ENCODE assay signal across 8 cellular contexts in the genomic region with DNA sequence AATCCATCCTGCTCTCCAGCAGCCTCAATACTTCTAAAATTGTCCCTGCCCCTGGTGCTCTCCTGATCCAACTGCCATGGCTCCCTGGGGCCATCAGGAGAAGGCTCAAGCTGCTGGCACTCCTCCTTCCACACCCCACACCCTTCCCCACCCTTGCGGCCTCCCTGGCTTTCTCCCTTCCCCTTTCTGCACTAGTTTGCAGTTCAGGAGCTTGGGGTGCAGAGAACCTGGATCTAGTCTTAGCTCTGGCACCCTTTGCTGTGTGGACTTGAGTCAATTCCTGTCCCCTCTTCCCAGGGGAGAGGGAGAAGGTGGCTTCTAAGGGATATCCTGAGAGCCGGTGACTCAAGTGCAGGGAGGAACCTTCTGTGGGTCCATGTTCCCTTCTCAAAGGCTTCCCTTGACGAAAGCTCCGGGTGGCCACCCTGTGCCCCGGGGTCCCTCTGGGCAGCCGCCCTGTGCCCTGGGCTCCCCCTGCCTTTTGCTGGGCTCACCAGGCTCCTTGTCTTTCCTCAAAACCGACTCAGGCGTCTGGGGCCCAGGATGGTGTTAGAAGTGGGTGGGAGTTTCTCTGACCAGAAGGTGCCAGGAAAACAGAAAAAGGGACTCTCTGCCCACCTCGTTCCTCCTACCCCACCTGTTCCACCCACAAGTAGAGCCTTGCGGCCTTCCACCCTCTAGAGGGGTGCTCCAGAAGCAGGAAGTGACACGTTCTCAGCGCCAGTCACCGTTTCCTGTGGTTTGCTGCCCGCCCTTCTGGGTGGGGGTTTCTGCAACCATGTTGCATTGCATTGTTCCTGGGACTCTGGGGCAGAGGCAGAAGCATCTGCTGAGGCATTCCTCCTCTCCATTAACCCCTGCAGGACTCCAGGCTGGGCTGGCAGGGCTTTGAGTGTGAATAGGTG. TPM values are rescaled to one million over a fixed set of nuclear protein-coding genes. Genes with fewer than 3 reads are reported as not detected.
DNase-seq lines count a peak whose midpoint lies in the region; ATAC-seq, FAIRE-seq and TF ChIP-seq lines count a peak whose summit lies in the region.

No MANE protein-coding gene starts in this region.

- peak overlapping the region; percentile 74 for H3K4me3 Mint-ChIP-seq in activated naive CD4-positive, alpha-beta T cell treated with anti-CD3 and anti-CD28 coated beads, Interleukin-2, amount 10 ng/mL, durations not matched to agents 7 days and 5 days

- in situ Hi-C loops in HepG2 (cut with HindIII; ENCODE audit: extremely low pct_ligation_motif_present, low pct_unique_long_range_greater_than_20kb) = no loop called here

- no peak for TF ChIP-seq CTCF in HepG2 (CRISPR knock-in tag; IDR thresholded peaks at IDR 0.05)

- H3K4me3 ChIP-seq in HepG2 (replicated peaks in 1 of 3; ENCODE audit: insufficient read depth in 1 of 3, low read depth in 2 of 3, low read length in 3 of 3) = peak overlapping the region in 1 of 3 experiments; percentile 36; a peak in 3 of 6 replicates

- CTCF ChIA-PET in activated naive CD4-positive, alpha-beta T cell treated with anti-CD3 and anti-CD28 coated beads, Interleukin-2, amount 10 ng/mL, durations not matched to agents 7 days and 5 days (lab: Charles Lee) = interaction anchor here (0.6 to 2.3 kb wide), 7 partner anchors 12 to 58 kb away, joined by 3 to 5 read pairs (median 3); a partner anchor contains a TSS
- CTCF ChIA-PET in HepG2 (lab: Yijun Ruan, JAX; ENCODE audit: low intra/inter-chr PET ratio, low total read pairs) = no interaction called here

- POLR2A ChIA-PET in HepG2 (lab: Yijun Ruan, JAX) = interaction anchor here (1.0 to 1.3 kb wide), 2 partner anchors 12 to 39 kb away, joined by 3 to 6 read pairs; a partner anchor contains a TSS

- H4K20me1 ChIP-seq in HepG2 (ENCODE audit: insufficient read depth, low read length) = no peaks in the 10 kb centered on the region

- no peak for TF ChIP-seq EP300 in HepG2 (IDR thresholded peaks at IDR 0.05; ENCODE audit: low read depth in 2 of 2, low read length in 2 of 2)
- no peak for TF ChIP-seq EP300 in HepG2 (CRISPR knock-in tag; IDR thresholded peaks at IDR 0.05; ENCODE audit: borderline replicate concordance)

- peak; percentile 82 for ATAC-seq in GM18868 (IDR thresholded peaks at IDR 0.05; ENCODE audit: unreplicated experiment)
- peak; percentile 86 for ATAC-seq in HG03066 (IDR thresholded peaks at IDR 0.05; ENCODE audit: low read depth, unreplicated experiment)
- peak; percentile 17 for ATAC-seq in HepG2

- intact Hi-C loops in HepG2 (cut with micrococcal nuclease; ENCODE audit: unreplicated experiment) = no loop called here

- no peak for FAIRE-seq in HepG2 (lab: Jason Lieb, UNC)

- H3K9me3 ChIP-seq in HepG2 (ENCODE audit: low read length) = no peaks in the 10 kb centered on the region

- no peaks in the 10 kb centered on the region for H3K36me3 ChIP-seq in HepG2 (replicated peaks in 1 of 2; ENCODE audit: control insufficient read depth in 1 of 2, insufficient read depth in 2 of 2, low read length in 2 of 2)

- no peak for TF ChIP-seq POLR2A in HepG2 (IDR thresholded peaks at IDR 0.05; ENCODE audit: insufficient read depth in 1 of 2, low read depth in 2 of 2, low read length in 2 of 2)

- peaks cover 42% of the 10 kb centered on the region for H3K36me3 Mint-ChIP-seq in activated naive CD4-positive, alpha-beta T cell treated with anti-CD3 and anti-CD28 coated beads, Interleukin-2, amount 10 ng/mL, durations not matched to agents 7 days and 5 days

- no peak overlapping the region for H3K27ac ChIP-seq in HepG2 (ENCODE audit: extremely low read length, insufficient read depth, low read length)

- peaks cover 78% of the 10 kb centered on the region for H3K4me1 Mint-ChIP-seq in activated naive CD4-positive, alpha-beta T cell treated with anti-CD3 and anti-CD28 coated beads, Interleukin-2, amount 10 ng/mL, durations not matched to agents 7 days and 5 days

- TF ChIP-seq RAD21 in HepG2 (CRISPR knock-in tag; IDR thresholded peaks at IDR 0.05) = no peak

- no peak overlapping the region for H2AFZ ChIP-seq in HepG2 (ENCODE audit: low read length)

- H3K4me1 ChIP-seq in HepG2 (ENCODE audit: insufficient read depth, low read length) = peaks cover 31% of the 10 kb centered on the region

- peak; percentile 92 for DNase-seq in SIG-M5 treated with dmso at 0.1 percent for 504 hours (lab: John Stamatoyannopoulos, UW; ENCODE audit: unreplicated experiment)
- peak; percentile 93 for DNase-seq in activated naive CD4-positive, alpha-beta T cell treated with anti-CD3 and anti-CD28 coated beads, Interleukin-2, amount 10 ng/mL, durations not matched to agents 7 days and 5 days
- DNase-seq in HepG2 (ENCODE audit: low spot score) = no peak
- DNase-seq in stimulated activated CD8-positive, alpha-beta memory T cell treated with anti-CD3 and anti-CD28 coated beads, Interleukin-15, amount 100 ng/mL, for 48 hours (ENCODE audit: low read depth in 2 of 2) = peak; percentile 85
- no peak for DNase-seq in LoVo (ENCODE audit: low spot score)
- no peak for DNase-seq in NCI-H1694 treated with DMSO at 0.1 percent for 48 hours (lab: John Stamatoyannopoulos, UW)

- no peaks in the 10 kb centered on the region for H3K27me3 Mint-ChIP-seq in activated naive CD4-positive, alpha-beta T cell treated with anti-CD3 and anti-CD28 coated beads, Interleukin-2, amount 10 ng/mL, durations not matched to agents 7 days and 5 days

- no peaks in the 10 kb centered on the region for H3K79me2 ChIP-seq in HepG2 (ENCODE audit: insufficient read depth, low read length)

- peak overlapping the region; percentile 97 for H3K27ac Mint-ChIP-seq in activated naive CD4-positive, alpha-beta T cell treated with anti-CD3 and anti-CD28 coated beads, Interleukin-2, amount 10 ng/mL, durations not matched to agents 7 days and 5 days

- BruUV-seq in HepG2 (replicated peaks; lab: Mats Ljungman, UMichigan) = no TSS peak

- H3K9ac ChIP-seq in HepG2 (ENCODE audit: insufficient read depth, low read depth, low read length) = peak overlapping the region; percentile 23; the same call in 1 of the 2 replicates

- 35% methylated on average over 12 of the region's 14 CpGs for WGBS in HepG2 (ENCODE audit: low lambda C conversion rate)

- H3K4me2 ChIP-seq in HepG2 (ENCODE audit: low read depth, low read length) = peak overlapping the region; percentile 66

- H3K27me3 ChIP-seq in HepG2 (ENCODE audit: control insufficient read depth in 1 of 2, insufficient read depth in 2 of 2, low read length in 2 of 2) = peaks cover 3 to 5% of the 10 kb centered on the region in 2 experiments; a peak in 2 of 5 replicates

- H3K9me3 Mint-ChIP-seq in activated naive CD4-positive, alpha-beta T cell treated with anti-CD3 and anti-CD28 coated beads, Interleukin-2, amount 10 ng/mL, durations not matched to agents 7 days and 5 days = peaks cover 8% of the 10 kb centered on the region

RNA-seq across cellular contexts. Expression of a gene that starts 15.0 kb away (rescaled TPM):
- 0.27 and 0.42 TPM in 2 replicates for total RNA-seq in HepG2 (2016; rRNA removed; fragmentation: Illumina TruSeq; extraction: Trizol)
- total RNA-seq in HepG2 (2016; cell fraction: cytosol; rRNA removed; fragmentation: Illumina TruSeq; extraction: Trizol; ENCODE audit: low read depth) = not detected in 2 replicates
- total RNA-seq in HepG2 (2016; cell fraction: insoluble cytoplasmic fraction; rRNA removed; fragmentation: Illumina TruSeq; extraction: Trizol) = 0.50 and 0.52 TPM in 2 replicates
- 0.21 and 0.40 TPM in 2 replicates for total RNA-seq in HepG2 (2016; cell fraction: membrane; rRNA removed; fragmentation: Illumina TruSeq; extraction: Trizol)
- total RNA-seq in HepG2 (2016; cell fraction: nucleus; rRNA removed; fragmentation: Illumina TruSeq; extraction: Trizol) = 0.19 TPM in 1 of 2 replicates, not detected in the other
- polyA plus RNA-seq in HepG2 (2011; rRNA removed) = 0.08 and 0.29 TPM in 2 replicates
- polyA plus RNA-seq in HepG2 (2011; cell fraction: cytosol; rRNA removed) = 0.07 and 0.22 TPM in 2 replicates
- polyA plus RNA-seq in HepG2 (2011; cell fraction: nucleus; rRNA removed) = 0.07 TPM in 1 of 2 replicates, not detected in the other
- polyA plus RNA-seq in HepG2 (2012) = 0.21 TPM in 1 of 2 replicates, not detected in the other
- 0.07 and 0.14 TPM in 2 replicates for polyA plus RNA-seq in HepG2 (2016; cell fraction: cytosol; fragmentation: Illumina TruSeq; extraction: Trizol; ENCODE audit: low read depth)
- 0.35 and 0.75 TPM in 2 replicates for polyA plus RNA-seq in HepG2 (2016; cell fraction: insoluble cytoplasmic fraction; fragmentation: Illumina TruSeq; extraction: Trizol; ENCODE audit: low read depth)
- polyA plus RNA-seq in HepG2 (2016; cell fraction: membrane; fragmentation: Illumina TruSeq; extraction: Trizol; ENCODE audit: low read depth) = 0.18 and 0.30 TPM in 2 replicates
- polyA plus RNA-seq in HepG2 (2016; cell fraction: nucleus; fragmentation: Illumina TruSeq; extraction: Trizol; ENCODE audit: insufficient read depth, low read depth) = 0.25 and 0.44 TPM in 2 replicates
- 0.23 TPM in 1 of 2 replicates, not detected in the other for polyA minus RNA-seq in HepG2 (2011; rRNA and poly(A)+ RNA removed; ENCODE audit: low replicate concordance)
- not detected in 2 replicates for polyA minus RNA-seq in HepG2 (2011; cell fraction: cytosol; rRNA and poly(A)+ RNA removed)
- not detected in 2 replicates for polyA minus RNA-seq in HepG2 (2011; cell fraction: nucleus; rRNA and poly(A)+ RNA removed)

RNA-seq across cellular contexts. Expression of a gene that starts 17.6 kb away (rescaled TPM):
- not detected in 2 replicates for total RNA-seq in HepG2 (2016; rRNA removed; fragmentation: Illumina TruSeq; extraction: Trizol)
- not detected in 2 replicates for total RNA-seq in HepG2 (2016; cell fraction: cytosol; rRNA removed; fragmentation: Illumina TruSeq; extraction: Trizol; ENCODE audit: low read depth)
- total RNA-seq in HepG2 (2016; cell fraction: insoluble cytoplasmic fraction; rRNA removed; fragmentation: Illumina TruSeq; extraction: Trizol) = not detected in 2 replicates
- not detected in 2 replicates for total RNA-seq in HepG2 (2016; cell fraction: membrane; rRNA removed; fragmentation: Illumina TruSeq; extraction: Trizol)
- total RNA-seq in HepG2 (2016; cell fraction: nucleus; rRNA removed; fragmentation: Illumina TruSeq; extraction: Trizol) = not detected in 2 replicates
- polyA plus RNA-seq in HepG2 (2011; rRNA removed) = not detected in 2 replicates
- 0.04 TPM in 1 of 2 replicates, not detected in the other for polyA plus RNA-seq in HepG2 (2011; cell fraction: cytosol; rRNA removed)
- 0.07 TPM in 1 of 2 replicates, not detected in the other for polyA plus RNA-seq in HepG2 (2011; cell fraction: nucleus; rRNA removed)
- not detected in 2 replicates for polyA plus RNA-seq in HepG2 (2012)
- not detected in 2 replicates for polyA plus RNA-seq in HepG2 (2016; cell fraction: cytosol; fragmentation: Illumina TruSeq; extraction: Trizol; ENCODE audit: low read depth)
- polyA plus RNA-seq in HepG2 (2016; cell fraction: insoluble cytoplasmic fraction; fragmentation: Illumina TruSeq; extraction: Trizol; ENCODE audit: low read depth) = not detected in 2 replicates
- polyA plus RNA-seq in HepG2 (2016; cell fraction: membrane; fragmentation: Illumina TruSeq; extraction: Trizol; ENCODE audit: low read depth) = not detected in 2 replicates
- polyA plus RNA-seq in HepG2 (2016; cell fraction: nucleus; fragmentation: Illumina TruSeq; extraction: Trizol; ENCODE audit: insufficient read depth, low read depth) = not detected in 2 replicates
- not detected in 2 replicates for polyA minus RNA-seq in HepG2 (2011; rRNA and poly(A)+ RNA removed; ENCODE audit: low replicate concordance)
- not detected in 2 replicates for polyA minus RNA-seq in HepG2 (2011; cell fraction: cytosol; rRNA and poly(A)+ RNA removed)
- not detected in 2 replicates for polyA minus RNA-seq in HepG2 (2011; cell fraction: nucleus; rRNA and poly(A)+ RNA removed)

RNA-seq across cellular contexts. Expression of a gene that starts 39.2 kb away (rescaled TPM):
- 222 and 227 TPM in 2 replicates for total RNA-seq in HepG2 (2016; rRNA removed; fragmentation: Illumina TruSeq; extraction: Trizol)
- total RNA-seq in HepG2 (2016; cell fraction: cytosol; rRNA removed; fragmentation: Illumina TruSeq; extraction: Trizol; ENCODE audit: low read depth) = 77.4 and 77.5 TPM in 2 replicates
- 223 and 230 TPM in 2 replicates for total RNA-seq in HepG2 (2016; cell fraction: insoluble cytoplasmic fraction; rRNA removed; fragmentation: Illumina TruSeq; extraction: Trizol)
- total RNA-seq in HepG2 (2016; cell fraction: membrane; rRNA removed; fragmentation: Illumina TruSeq; extraction: Trizol) = 134 and 142 TPM in 2 replicates
- 66.4 and 74.6 TPM in 2 replicates for total RNA-seq in HepG2 (2016; cell fraction: nucleus; rRNA removed; fragmentation: Illumina TruSeq; extraction: Trizol)
- polyA plus RNA-seq in HepG2 (2011; rRNA removed) = 110 and 143 TPM in 2 replicates
- 131 and 141 TPM in 2 replicates for polyA plus RNA-seq in HepG2 (2011; cell fraction: cytosol; rRNA removed)
- polyA plus RNA-seq in HepG2 (2011; cell fraction: nucleus; rRNA removed) = 33.5 and 40.0 TPM in 2 replicates
- polyA plus RNA-seq in HepG2 (2012) = 138 and 142 TPM in 2 replicates
- polyA plus RNA-seq in HepG2 (2016; cell fraction: cytosol; fragmentation: Illumina TruSeq; extraction: Trizol; ENCODE audit: low read depth) = 80.6 and 83.8 TPM in 2 replicates
- polyA plus RNA-seq in HepG2 (2016; cell fraction: insoluble cytoplasmic fraction; fragmentation: Illumina TruSeq; extraction: Trizol; ENCODE audit: low read depth) = 243 and 252 TPM in 2 replicates
- polyA plus RNA-seq in HepG2 (2016; cell fraction: membrane; fragmentation: Illumina TruSeq; extraction: Trizol; ENCODE audit: low read depth) = 122 and 129 TPM in 2 replicates
- 116 and 119 TPM in 2 replicates for polyA plus RNA-seq in HepG2 (2016; cell fraction: nucleus; fragmentation: Illumina TruSeq; extraction: Trizol; ENCODE audit: insufficient read depth, low read depth)
- 57.2 and 96.3 TPM in 2 replicates for polyA minus RNA-seq in HepG2 (2011; rRNA and poly(A)+ RNA removed; ENCODE audit: low replicate concordance)
- 62.5 and 79.0 TPM in 2 replicates for polyA minus RNA-seq in HepG2 (2011; cell fraction: cytosol; rRNA and poly(A)+ RNA removed)
- polyA minus RNA-seq in HepG2 (2011; cell fraction: nucleus; rRNA and poly(A)+ RNA removed) = 17.6 and 26.5 TPM in 2 replicates

Comparison
In these comparisons a context has a peak if more than half of its experiments do, and no peak if none do; other contexts are left out.
1. ATAC-seq: peak in every context shown above with its lines; median percentile 86 in HG03066; 82 in GM18868; 17 in HepG2.
2. DNase-seq: peak in SIG-M5 treated with dmso at 0.1 percent for 504 hours (single experiment), activated naive CD4-positive, alpha-beta T cell treated with anti-CD3 and anti-CD28 coated beads, Interleukin-2, amount 10 ng/mL, durations not matched to agents 7 days and 5 days (single experiment) and stimulated activated CD8-positive, alpha-beta memory T cell treated with anti-CD3 and anti-CD28 coated beads, Interleukin-15, amount 100 ng/mL, for 48 hours (2 of 2); none in HepG2 (single experiment), LoVo (single experiment) and NCI-H1694 treated with DMSO at 0.1 percent for 48 hours (single experiment).